In genomic region chr16:56871172-56871593, GRCh38 we compare ENCODE assay signal across 11 cellular contexts. TPM values are rescaled to one million over a fixed set of nuclear protein-coding genes. Genes with fewer than 3 reads are reported as not detected.
A peak's percentile ranks its signal among the peaks of the same experiment; 100 is the strongest.
DNase-seq lines count a peak whose midpoint lies in the region; ATAC-seq, FAIRE-seq and TF ChIP-seq lines count a peak whose summit lies in the region.
"Had no signal": no experiment of that assay in that cellular context is flagged by ENCODE, and none has a peak within 500 bp of the region (broad histone marks: within the 10 kb centered on the region; RNA-seq: fewer than 3 reads in every experiment).

No MANE protein-coding gene starts in this region.

- intact Hi-C loops in body of pancreas (cut with DNase I) (no loop called here), pancreas (cut with DNase I) (loop anchor here in 1 of 3 donors (5.0 kb wide), 1 partner anchor 61 kb away; the partner anchor contains the start of gene HERPUD1)

- H3K4me1 ChIP-seq in body of pancreas: peaks cover 22% of the 10 kb centered on the region
- peaks cover 0 to 8% (median 0%) of the 10 kb centered on the region in 3 donors for H3K4me1 ChIP-seq in pancreas

- H3K27ac ChIP-seq in body of pancreas (peak overlapping the region in 2 of 4 donors; percentile 1 to 35), pancreas (no peak overlapping the region)
- H3K27ac ChIP-seq: 22Rv1 had no signal

- no peaks in the 10 kb centered on the region for H3K9me3 ChIP-seq in body of pancreas
- H3K9me3 ChIP-seq in pancreas: no peaks in the 10 kb centered on the region

- DNase-seq in DMS 273 (lab: John Stamatoyannopoulos, UW; ENCODE audit: unreplicated experiment): peak; percentile 50
- DNase-seq in DMS 273 treated with DMSO at 0.1 percent for 48 hours (lab: John Stamatoyannopoulos, UW): no peak
- peak; percentile 65 for DNase-seq in HK-2 (ENCODE audit: unreplicated experiment)
- peak in 3 of 4 donors; percentile 56 to 65 (median 58) for DNase-seq in body of pancreas
- DNase-seq in pancreas: peak in 3 of 6 donors; percentile 40 to 53 (median 48)
- no peak for DNase-seq in KBM-7
- DNase-seq in AML-193 (lab: John Stamatoyannopoulos, UW): no peak
- DNase-seq in NOMO-1 treated with DMSO at 0.1 percent for 48 hours (lab: John Stamatoyannopoulos, UW; ENCODE audit: unreplicated experiment): no peak
- DNase-seq: NCI-H2029 had no signal

- TF ChIP-seq POLR2A in body of pancreas (IDR thresholded peaks at IDR 0.05): no peak

- 45 to 56% methylated on average over 7 of the region's 7 CpGs for WGBS in body of pancreas, 2 donors
- WGBS in pancreas, 2 donors: 56 to 57% methylated on average over 7 of the region's 7 CpGs

- H3K4me3 ChIP-seq in body of pancreas (no peak overlapping the region), pancreas (no peak overlapping the region)

- no peak for FAIRE-seq in pancreas (lab: Jason Lieb, UNC)

- peak; percentile 33 for ATAC-seq in body of pancreas
- ATAC-seq in pancreas: peak; percentile 53 to 72 (median 64)

- TF ChIP-seq CTCF in body of pancreas (IDR thresholded peaks at IDR 0.05) (no peak), pancreas (IDR thresholded peaks at IDR 0.05) (no peak)

- H3K27me3 ChIP-seq in body of pancreas: no peaks in the 10 kb centered on the region
- H3K27me3 ChIP-seq in pancreas: no peaks in the 10 kb centered on the region

- H3K36me3 ChIP-seq in body of pancreas (replicated peaks in 1 of 2; ENCODE audit: insufficient read depth in 1 of 2, low read depth in 2 of 2) (no peaks in the 10 kb centered on the region), pancreas (no peaks in the 10 kb centered on the region)

- in situ Hi-C loops in KBM-7 (cut with MboI; ENCODE audit: low pct_unique_long_range_greater_than_20kb, low sequenced_read_pairs): no loop called here

RNA-seq across cellular contexts. Expression of gene SLC12A3, which starts 6.2 kb away (rescaled TPM):
- total RNA-seq in body of pancreas: not detected
- under 1 TPM in 5 of 6 donors, not detected in 1; 0.05 to 0.12 (median 0.08) TPM for total RNA-seq in pancreas
- polyA plus RNA-seq in pancreas: under 1 TPM; 0.04 to 0.05 TPM
- total RNA-seq: dermis microvascular lymphatic vessel endothelial cell had no signal

Comparison
In these comparisons a context has a peak if more than half of its experiments do, and no peak if none do; other contexts are left out.
1. DNase-seq: peak in DMS 273 (single experiment), HK-2 (single experiment) and body of pancreas (3 of 4); none in DMS 273 treated with DMSO at 0.1 percent for 48 hours (single experiment), KBM-7 (single experiment), AML-193 (0 of 2) and NOMO-1 treated with DMSO at 0.1 percent for 48 hours (single experiment).